Comparison of ENCODE assay signal across 9 cellular contexts in the genomic region with DNA sequence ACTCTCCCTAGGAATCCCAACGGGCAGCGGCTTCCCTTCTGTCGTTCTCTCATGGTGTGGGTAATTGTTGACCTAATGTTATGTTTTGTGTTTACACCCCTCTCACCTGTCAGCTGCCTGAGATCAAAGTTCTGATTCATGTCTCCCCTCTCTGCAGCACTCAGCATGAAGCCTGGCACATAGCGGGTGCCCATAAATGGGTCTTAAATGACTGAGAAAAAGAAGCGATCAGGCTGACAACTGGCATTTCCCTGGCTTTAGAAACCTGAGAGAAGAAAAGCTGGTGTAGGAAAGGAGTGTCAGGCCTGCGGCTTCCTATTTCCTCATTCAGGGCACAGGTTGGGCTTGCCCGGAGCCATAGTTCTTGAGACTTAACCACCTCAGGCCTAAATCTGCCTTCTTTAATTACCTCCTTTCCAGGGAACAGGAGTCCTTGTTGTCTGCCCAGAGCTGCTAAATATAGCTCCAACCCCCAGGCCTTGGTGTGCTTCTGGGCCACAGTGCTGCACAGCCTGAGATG. TPM values are rescaled to one million over a fixed set of nuclear protein-coding genes. Genes with fewer than 3 reads are reported as not detected.
DNase-seq lines count a peak whose midpoint lies in the region; ATAC-seq, FAIRE-seq and TF ChIP-seq lines count a peak whose summit lies in the region.
"Had no signal": no experiment of that assay in that cellular context is flagged by ENCODE, and none has a peak within 500 bp of the region (broad histone marks: within the 10 kb centered on the region; RNA-seq: fewer than 3 reads in every experiment).

No MANE protein-coding gene starts in this region.

- TF ChIP-seq CTCF in Panc1 (IDR thresholded peaks at IDR 0.05) (no peak), fibroblast of villous mesenchyme (IDR thresholded peaks at IDR 0.05; ENCODE audit: insufficient read depth, low read depth, low read length) (no peak), vagina (IDR thresholded peaks at IDR 0.05) (no peak), D721Med (IDR thresholded peaks at IDR 0.05; ENCODE audit: insufficient read depth, missing control alignments) (no peak)

- H3K27me3 ChIP-seq in Panc1 (ENCODE audit: control insufficient read depth, insufficient read depth, low read length) (no peaks in the 10 kb centered on the region), rectal smooth muscle tissue (ENCODE audit: control insufficient read depth, insufficient read depth, low read length) (no peaks in the 10 kb centered on the region), vagina (no peaks in the 10 kb centered on the region)
- H3K27me3 ChIP-seq: SJSA1 had no signal

- in situ Hi-C loops in Panc1 (cut with HindIII; ENCODE audit: low pct_unique_long_range_greater_than_20kb, low sequenced_read_pairs), result no loop called here

- CTCF ChIA-PET in Panc1 (lab: Charles Lee), result no interaction called here

- no TSS peak for BruUV-seq in Panc1 (replicated peaks; lab: Mats Ljungman, UMichigan)

- intact Hi-C loops in Panc1 (cut with micrococcal nuclease; ENCODE audit: unreplicated experiment), result no loop called here
- intact Hi-C loops in vagina (cut with DNase I), result no loop called here

- H3K9ac ChIP-seq in rectal smooth muscle tissue (ENCODE audit: low read length), result no peak overlapping the region

- no peaks in the 10 kb centered on the region; the same call in 1 of the 2 replicates for H3K4me1 ChIP-seq in Panc1 (ENCODE audit: control insufficient read depth, insufficient read depth, low read length)
- H3K4me1 ChIP-seq in rectal smooth muscle tissue (ENCODE audit: control insufficient read depth, insufficient read depth, low read length), result peaks cover 29% of the 10 kb centered on the region
- peaks cover 28% of the 10 kb centered on the region for H3K4me1 ChIP-seq in vagina
- H3K4me1 ChIP-seq: SJSA1 had no signal

- POLR2A ChIA-PET in Panc1 (lab: Charles Lee), result no interaction called here

- H3K36me3 ChIP-seq in Panc1 (ENCODE audit: control insufficient read depth, insufficient read depth, low read length) (no peaks in the 10 kb centered on the region), rectal smooth muscle tissue (ENCODE audit: control insufficient read depth, insufficient read depth, low read length) (no peaks in the 10 kb centered on the region), vagina (no peaks in the 10 kb centered on the region)

- H3K4me3 ChIP-seq in Panc1 (ENCODE audit: low read depth in 2 of 2, low read length in 2 of 2), result no peak overlapping the region
- no peak overlapping the region for H3K4me3 ChIP-seq in fibroblast of villous mesenchyme (ENCODE audit: low read depth, low read length)
- no peak overlapping the region for H3K4me3 ChIP-seq in rectal smooth muscle tissue (ENCODE audit: low read length)
- H3K4me3 ChIP-seq in vagina, result no peak overlapping the region
- H3K4me3 ChIP-seq: SJSA1 had no signal

- no peak for TF ChIP-seq POLR2A in vagina (IDR thresholded peaks at IDR 0.05)

- ATAC-seq in Panc1, result peak; percentile 40; the same call in 1 of the 2 replicates

- H3K27ac ChIP-seq in Panc1 (ENCODE audit: low read length) (no peak overlapping the region; the same call in 1 of the 2 replicates), rectal smooth muscle tissue (ENCODE audit: low read depth, low read length) (peak overlapping the region; percentile 79), vagina (no peak overlapping the region)
- H3K27ac ChIP-seq: SJSA1 had no signal

- FAIRE-seq in D721Med (lab: Jason Lieb, UNC), result no peak

- no peaks in the 10 kb centered on the region for H3K9me3 ChIP-seq in Panc1 (ENCODE audit: control insufficient read depth, insufficient read depth, low read depth, low read length)
- no peaks in the 10 kb centered on the region for H3K9me3 ChIP-seq in vagina
- H3K9me3 ChIP-seq: SJSA1 had no signal

- peak; percentile 42 for DNase-seq in HT-29 (ENCODE audit: low spot score)
- DNase-seq in Panc1 (ENCODE audit: low read depth, low spot score), result no peak
- DNase-seq in fibroblast of villous mesenchyme (ENCODE audit: low read depth), result peak; percentile 34
- no peak for DNase-seq in vagina (ENCODE audit: extremely low spot score in 2 of 2)
- DNase-seq in NCI-H1436 (lab: John Stamatoyannopoulos, UW), result no peak
- DNase-seq in D721Med (ENCODE audit: insufficient read length, low spot score), result no peak
- DNase-seq in HuH-7.5 (ENCODE audit: low spot score), result no peak

RNA-seq across cellular contexts. Expression of a gene that starts 31.8 kb away (rescaled TPM):
- total RNA-seq in HT-29 (2014; rRNA removed; shearing (Covaris generic)), result 8.6 and 22.1 TPM in 2 replicates
- total RNA-seq in Panc1 (2021; ENCODE audit: unreplicated experiment) (90.0 TPM), fibroblast of villous mesenchyme (196 TPM in 2 replicates), vagina (248 TPM)
- polyA plus RNA-seq in Panc1 (2012; ENCODE audit: insufficient read length), result 13.9 TPM

Comparison
In these comparisons a context has a peak if more than half of its experiments do, and no peak if none do; other contexts are left out.
1. DNase-seq: peak in HT-29 (single experiment) and fibroblast of villous mesenchyme (single experiment); none in Panc1 (single experiment), vagina (0 of 2), NCI-H1436 (single experiment), D721Med (single experiment) and HuH-7.5 (single experiment).